In the genomic region with DNA sequence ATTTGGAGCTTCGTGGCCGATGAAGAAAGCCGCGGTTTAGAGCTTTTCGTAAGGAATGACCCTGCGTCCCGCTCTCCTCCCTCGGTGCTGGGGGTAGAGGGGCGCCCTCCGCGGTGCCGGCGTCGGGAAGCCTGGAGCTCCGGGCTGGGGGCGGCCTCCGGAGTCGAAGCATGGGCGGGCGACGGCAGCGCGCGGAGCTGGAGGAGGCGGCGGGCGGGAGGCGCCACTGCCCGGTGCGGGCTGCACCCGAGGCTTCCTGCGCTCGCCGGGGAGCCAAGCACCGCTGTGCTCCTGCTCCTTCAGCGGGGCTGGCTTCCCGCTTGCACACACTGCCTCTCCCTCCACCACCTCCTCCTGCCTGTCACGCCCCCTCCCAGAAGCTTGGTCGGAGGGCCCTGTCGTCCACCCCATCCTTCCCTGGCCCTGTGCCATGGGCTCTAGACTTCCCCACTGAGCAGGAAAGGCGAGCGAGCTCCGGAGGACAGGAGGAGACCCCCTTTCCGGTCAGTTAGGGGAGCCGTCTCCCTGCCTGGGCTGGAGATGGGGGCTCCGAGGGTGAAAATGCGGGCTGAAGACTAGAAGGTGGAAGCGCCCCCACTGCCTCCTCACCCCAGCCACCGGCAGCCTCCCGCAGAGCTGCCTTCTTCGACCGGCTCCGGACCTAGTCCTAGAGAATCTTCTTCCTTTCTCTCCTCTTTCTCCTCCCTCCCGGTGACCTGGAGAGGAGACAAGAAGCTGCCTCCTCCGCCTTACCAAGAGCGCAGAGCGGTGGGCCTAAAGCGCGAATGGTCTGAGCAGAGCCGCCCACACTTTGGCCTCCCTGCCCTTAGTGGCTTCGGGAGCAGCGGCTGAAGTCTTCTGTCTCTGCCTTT, we compare ENCODE assay signal across 10 cellular contexts.
DNase-seq lines count a peak whose midpoint lies in the region.
"Had no signal": no experiment of that assay in that cellular context is flagged by ENCODE, and none has a peak within 500 bp of the region (broad histone marks: within the 10 kb centered on the region; RNA-seq: fewer than 3 reads in every experiment).

No MANE protein-coding gene starts in this region.

- H3K27ac ChIP-seq in caudate nucleus (ENCODE audit: low read depth, low read length), result peak overlapping the region; percentile 16
- H3K27ac ChIP-seq in layer of hippocampus (ENCODE audit: low read depth, low read length), result peak overlapping the region; percentile 18

- peaks cover 8% of the 10 kb centered on the region for H3K27me3 ChIP-seq in layer of hippocampus (ENCODE audit: control insufficient read depth, insufficient read depth, low read length)

- DNase-seq in stimulated activated CD4-positive, alpha-beta T cell treated with anti-CD3 and anti-CD28 coated beads, Interleukin-15, amount 100 ng/mL, for 24 hours, result peak; percentile 3
- no peak for DNase-seq in stimulated activated CD4-positive, alpha-beta T cell treated with anti-CD3 and anti-CD28 coated beads, Interleukin-2, amount 100 ng/mL, for 48 hours
- DNase-seq in caudate nucleus (lab: John Stamatoyannopoulos, UW) (peak in 12 of 61 donors; percentile 15 to 63 (median 38)), NCI-H187 treated with DMSO at 0.1 percent for 48 hours (lab: John Stamatoyannopoulos, UW) (no peak), RPMI8226 (no peak), midbrain (lab: John Stamatoyannopoulos, UW) (no peak)
- DNase-seq in NK-92 treated with Interleukin-12 subunit alpha and Interleukin-12 subunit beta, amount 100 ng/mL, for 24 hours (lab: John Stamatoyannopoulos, UW), result no peak
- DNase-seq: GOT3, NCI-H1694 treated with DMSO at 0.1 percent for 48 hours had no signal
